In the genomic region with DNA sequence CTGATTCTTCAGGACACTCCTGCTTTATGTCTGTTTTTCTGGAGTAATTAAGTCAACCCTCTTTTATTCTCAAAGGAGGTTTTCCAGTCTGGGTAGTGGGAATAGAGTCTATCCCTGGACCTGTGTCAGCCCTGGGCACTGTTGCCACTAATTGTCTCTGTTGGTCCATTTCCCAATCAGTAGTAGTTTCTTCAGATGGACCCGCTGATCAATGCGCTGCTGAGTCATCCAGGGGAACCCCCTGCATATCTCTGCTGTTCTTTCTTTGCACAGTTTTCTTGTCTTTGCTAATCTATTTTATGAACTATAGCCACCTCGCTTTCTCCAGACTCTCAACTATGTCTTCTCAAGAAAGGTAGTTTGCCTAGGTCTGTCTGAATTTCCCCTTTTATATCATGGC, we compare ENCODE assay signal across 13 cellular contexts.
DNase-seq lines count a peak whose midpoint lies in the region; ATAC-seq and TF ChIP-seq lines count a peak whose summit lies in the region.
"Had no signal": no experiment of that assay in that cellular context is flagged by ENCODE, and none has a peak within 500 bp of the region (broad histone marks: within the 10 kb centered on the region; RNA-seq: fewer than 3 reads in every experiment).

No MANE protein-coding gene starts in this region.

- no peak overlapping the region for H3K4me3 Mint-ChIP-seq in activated CD4-positive, alpha-beta T cell treated with anti-CD3 and anti-CD28 coated beads for 36 hours

- TF ChIP-seq CTCF in testis (IDR thresholded peaks at IDR 0.05), result no peak

- intact Hi-C loops in activated CD4-positive, alpha-beta T cell treated with anti-CD3 and anti-CD28 coated beads for 36 hours (cut with DNase I, micrococcal nuclease), result no loop called here
- intact Hi-C loops in testis (cut with DNase I; ENCODE audit: low total_unique reads), result no loop called here

- no peaks in the 10 kb centered on the region for H3K9me3 Mint-ChIP-seq in activated CD4-positive, alpha-beta T cell treated with anti-CD3 and anti-CD28 coated beads for 36 hours (ENCODE audit: low read depth)

- no peak overlapping the region for H3K27ac ChIP-seq in testis
- H3K27ac ChIP-seq: 22Rv1, BLaER1, KMS-11 had no signal

- WGBS in testis, 2 donors, result 93 to 94% methylated on average over 3 of the region's 3 CpGs

- H3K9me3 ChIP-seq in testis, result no peaks in the 10 kb centered on the region
- H3K9me3 ChIP-seq: BLaER1 had no signal

- H3K36me3 Mint-ChIP-seq in activated CD4-positive, alpha-beta T cell treated with anti-CD3 and anti-CD28 coated beads for 36 hours (ENCODE audit: low read depth), result no peaks in the 10 kb centered on the region

- H3K27ac Mint-ChIP-seq in activated CD4-positive, alpha-beta T cell treated with anti-CD3 and anti-CD28 coated beads for 36 hours, result no peak overlapping the region

- peak; percentile 7 for DNase-seq in activated CD4-positive, alpha-beta T cell treated with anti-CD3 and anti-CD28 coated beads for 36 hours
- DNase-seq in activated CD4-positive, alpha-beta T cell treated with anti-CD3 and anti-CD28 coated beads for 4 hours, result no peak
- peak; percentile 1 for DNase-seq in astrocyte of the hippocampus (ENCODE audit: low read depth, low spot score)
- DNase-seq in renal cortical epithelial cell (ENCODE audit: low read depth), result peak; percentile 25
- DNase-seq in testis, result no peak
- no peak for DNase-seq in activated T-cell treated with anti-CD3 and anti-CD28 coated beads for 4 hours
- DNase-seq in SHP77 (lab: John Stamatoyannopoulos, UW), result no peak
- DNase-seq: DMS53 had no signal

- H3K4me1 ChIP-seq in testis, result no peaks in the 10 kb centered on the region
- H3K4me1 ChIP-seq: BLaER1 had no signal

- no peaks in the 10 kb centered on the region for H3K27me3 ChIP-seq in testis
- H3K27me3 ChIP-seq: BLaER1 had no signal

- CTCF ChIA-PET in activated CD4-positive, alpha-beta T cell treated with anti-CD3 and anti-CD28 coated beads for 36 hours (lab: Charles Lee), result interaction anchor here (1.2 kb wide), 1 partner anchor 8 kb away, joined by 4 read pairs; no protein-coding TSS in a partner anchor

- H3K4me3 ChIP-seq in testis, result no peak overlapping the region
- H3K4me3 ChIP-seq: BLaER1 had no signal

- TF ChIP-seq POLR2A in testis (IDR thresholded peaks at IDR 0.05), result no peak

- no peaks in the 10 kb centered on the region for H3K27me3 Mint-ChIP-seq in activated CD4-positive, alpha-beta T cell treated with anti-CD3 and anti-CD28 coated beads for 36 hours

- POLR2A ChIA-PET in activated CD4-positive, alpha-beta T cell treated with anti-CD3 and anti-CD28 coated beads for 36 hours (lab: Charles Lee), result no interaction called here

- no peak for ATAC-seq in activated CD4-positive, alpha-beta T cell treated with anti-CD3 and anti-CD28 coated beads for 36 hours
- ATAC-seq in GM21529 (IDR thresholded peaks at IDR 0.05; ENCODE audit: unreplicated experiment), result peak; percentile 52
- ATAC-seq: HCT116 had no signal

- H3K4me1 Mint-ChIP-seq in activated CD4-positive, alpha-beta T cell treated with anti-CD3 and anti-CD28 coated beads for 36 hours, result no peaks in the 10 kb centered on the region

- no peaks in the 10 kb centered on the region for H3K36me3 ChIP-seq in testis (ENCODE audit: low read depth, missing control alignments)
- H3K36me3 ChIP-seq: BLaER1 had no signal

Comparison
In these comparisons a context has a peak if more than half of its experiments do, and no peak if none do; other contexts are left out.
1. DNase-seq: peak in activated CD4-positive, alpha-beta T cell treated with anti-CD3 and anti-CD28 coated beads for 36 hours (single experiment), astrocyte of the hippocampus (single experiment) and renal cortical epithelial cell (single experiment); none in activated CD4-positive, alpha-beta T cell treated with anti-CD3 and anti-CD28 coated beads for 4 hours (0 of 2), testis (single experiment), activated T-cell treated with anti-CD3 and anti-CD28 coated beads for 4 hours (single experiment) and SHP77 (0 of 2).